Comparison of ENCODE assay signal across 8 cellular contexts in the genomic region with DNA sequence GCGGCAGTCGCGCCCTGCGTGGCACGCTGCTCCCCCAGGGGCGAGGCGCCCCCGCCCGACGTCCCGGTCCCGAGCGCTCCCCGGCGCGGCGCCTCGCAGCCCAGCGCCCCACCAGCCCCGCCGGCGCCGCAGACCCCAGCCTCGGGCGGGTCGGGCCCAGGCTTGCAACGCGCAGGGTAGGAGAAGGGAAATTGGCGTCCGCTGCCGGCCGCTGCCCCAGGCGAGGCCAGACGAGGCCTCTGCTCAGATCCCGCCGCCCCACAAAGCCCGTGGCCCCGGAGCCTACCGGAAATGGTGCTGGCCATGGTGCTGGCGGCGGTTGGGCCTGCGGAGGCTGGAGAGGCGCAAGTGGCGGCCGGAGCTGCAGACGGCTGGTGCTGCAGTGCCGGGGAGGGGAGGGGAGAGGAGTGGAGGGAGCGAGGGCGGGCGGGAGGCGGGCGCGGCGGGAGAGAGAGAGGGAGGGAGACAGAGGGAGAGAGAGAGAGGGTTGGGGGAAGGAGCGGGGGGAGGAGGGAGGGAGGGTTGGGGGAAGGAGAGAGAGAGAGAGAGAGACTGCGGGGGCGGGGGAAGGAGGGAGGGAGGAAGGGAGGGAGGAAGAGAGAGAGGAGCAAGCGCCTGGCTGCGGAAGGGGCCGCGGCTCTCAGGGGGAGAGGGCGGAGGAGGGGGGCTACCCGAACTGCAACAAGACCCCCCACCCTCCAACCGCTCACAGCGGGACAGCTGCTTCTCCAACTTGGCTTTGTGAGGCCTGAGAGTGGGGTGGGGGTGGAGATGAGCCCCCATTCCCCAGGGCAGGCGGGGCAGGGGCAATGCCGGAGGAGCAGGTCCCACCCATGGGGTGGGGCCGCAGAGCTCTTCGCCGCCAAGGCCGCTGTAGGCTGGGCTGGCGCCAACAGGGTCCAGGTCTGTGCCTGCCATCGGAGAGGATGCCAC. TPM values are rescaled to one million over a fixed set of nuclear protein-coding genes. Genes with fewer than 3 reads are reported as not detected.
DNase-seq lines count a peak whose midpoint lies in the region; ATAC-seq and TF ChIP-seq lines count a peak whose summit lies in the region.

A gene (minus strand): TSS at position 384 of the 933 bp plus-strand sequence. CDS start 79 bp downstream, at position 305.

- no peaks in the 10 kb centered on the region for H3K27me3 Mint-ChIP-seq in activated naive CD4-positive, alpha-beta T cell treated with anti-CD3 and anti-CD28 coated beads for 36 hours (ENCODE audit: low read depth)
- H3K27me3 Mint-ChIP-seq in naive thymus-derived CD8-positive, alpha-beta T cell: no peaks in the 10 kb centered on the region

- 0 to 2% (median 1%) methylated on average over 22 to 71 of the region's 73 CpGs for WGBS in stomach, 5 donors

- peak; percentile 38 to 55 for ATAC-seq in naive thymus-derived CD8-positive, alpha-beta T cell
- ATAC-seq in GM18907 (IDR thresholded peaks at IDR 0.05; ENCODE audit: unreplicated experiment): no peak

- no peak for TF ChIP-seq EP300 in stomach (IDR thresholded peaks at IDR 0.05)

- H3K27ac Mint-ChIP-seq in activated naive CD4-positive, alpha-beta T cell treated with anti-CD3 and anti-CD28 coated beads for 36 hours: peak within 1 kb of the TSS; percentile 50
- peak within 1 kb of the TSS; percentile 71 to 92 (median 89) for H3K27ac Mint-ChIP-seq in naive thymus-derived CD8-positive, alpha-beta T cell

- no peak for TF ChIP-seq POLR2A in stomach (IDR thresholded peaks at IDR 0.05)

- no peaks in the 10 kb centered on the region for H3K36me3 Mint-ChIP-seq in activated naive CD4-positive, alpha-beta T cell treated with anti-CD3 and anti-CD28 coated beads for 36 hours (ENCODE audit: low read depth)
- peaks cover 0 to 9% (median 0%) of the 10 kb centered on the region in 3 donors for H3K36me3 Mint-ChIP-seq in naive thymus-derived CD8-positive, alpha-beta T cell

- H3K27me3 ChIP-seq in MM.1S (replicated peaks; ENCODE audit: insufficient read depth, low read length) (peaks cover 53% of the 10 kb centered on the region), stomach (peaks cover 0 to 33% (median 16%) of the 10 kb centered on the region in 3 donors)

- H3K36me3 ChIP-seq in MM.1S (replicated peaks; ENCODE audit: insufficient read depth, low read length): no peaks in the 10 kb centered on the region
- no peaks in the 10 kb centered on the region for H3K36me3 ChIP-seq in stomach

- H3K27ac ChIP-seq in MM.1S (ENCODE audit: low read length): no peak within 1 kb of the TSS
- peak within 1 kb of the TSS; percentile 43 to 76 (median 64) for H3K27ac ChIP-seq in stomach

- no peak within 1 kb of the TSS for H3K4me2 ChIP-seq in MM.1S (ENCODE audit: low read depth, low read length)

- H3K9me2 ChIP-seq in MM.1S (replicated peaks; ENCODE audit: insufficient read depth, low read length): no peaks in the 10 kb centered on the region

- H3K9me3 Mint-ChIP-seq in activated naive CD4-positive, alpha-beta T cell treated with anti-CD3 and anti-CD28 coated beads for 36 hours: no peaks in the 10 kb centered on the region
- H3K9me3 Mint-ChIP-seq in naive thymus-derived CD8-positive, alpha-beta T cell: no peaks in the 10 kb centered on the region

- no peaks in the 10 kb centered on the region for H3K4me1 ChIP-seq in MM.1S (ENCODE audit: low read length)
- peaks cover 31 to 47% (median 40%) of the 10 kb centered on the region in 4 donors for H3K4me1 ChIP-seq in stomach

- H3F3A ChIP-seq in MM.1S (ENCODE audit: insufficient read depth, low read length): no peaks in the 10 kb centered on the region

- no peaks in the 10 kb centered on the region for H3K79me2 ChIP-seq in MM.1S (ENCODE audit: low read length)

- POLR2A ChIA-PET in naive thymus-derived CD8-positive, alpha-beta T cell (lab: Charles Lee): interaction anchor here (0.6 to 2.5 kb wide), 10 partner anchors 12 to 132 kb away, joined by 3 to 24 read pairs (median 4); a partner anchor contains a TSS

- DNase-seq in DMS 273 treated with DMSO at 0.1 percent for 48 hours (lab: John Stamatoyannopoulos, UW) (peak; percentile 27), MM.1S (peak; percentile 70), SHP77 treated with DMSO at 0.1 percent for 48 hours (lab: John Stamatoyannopoulos, UW) (peak; percentile 83), foreskin fibroblast (peak; percentile 88 to 94), stomach (peak; percentile 84)
- DNase-seq in activated naive CD4-positive, alpha-beta T cell treated with anti-CD3 and anti-CD28 coated beads for 36 hours: peak; percentile 76
- peak in 9 of 10 donors; percentile 53 to 86 (median 62) for DNase-seq in naive thymus-derived CD8-positive, alpha-beta T cell

- peaks cover 28% of the 10 kb centered on the region for H3K4me1 Mint-ChIP-seq in activated naive CD4-positive, alpha-beta T cell treated with anti-CD3 and anti-CD28 coated beads for 36 hours (ENCODE audit: low read depth)
- H3K4me1 Mint-ChIP-seq in naive thymus-derived CD8-positive, alpha-beta T cell: peaks cover 20 to 48% (median 38%) of the 10 kb centered on the region in 4 donors

- H3K4me3 Mint-ChIP-seq in activated naive CD4-positive, alpha-beta T cell treated with anti-CD3 and anti-CD28 coated beads for 36 hours: peak within 1 kb of the TSS; percentile 65
- H3K4me3 Mint-ChIP-seq in naive thymus-derived CD8-positive, alpha-beta T cell: peak within 1 kb of the TSS; percentile 77 to 96 (median 88)

- intact Hi-C loops in activated naive CD4-positive, alpha-beta T cell treated with anti-CD3 and anti-CD28 coated beads for 36 hours (cut with micrococcal nuclease): loop anchor here (10.0 kb wide), 1 partner anchor 411 kb away; a partner anchor contains a TSS
- intact Hi-C loops in stomach (cut with DNase I; ENCODE audit: low total_unique reads): no loop called here

- TF ChIP-seq CTCF in MM.1S (IDR thresholded peaks at IDR 0.05; ENCODE audit: low read length): no peak
- no peak for TF ChIP-seq CTCF in foreskin fibroblast (IDR thresholded peaks at IDR 0.05; ENCODE audit: low read depth, low read length)
- no peak for TF ChIP-seq CTCF in stomach (IDR thresholded peaks at IDR 0.05)

- no peaks in the 10 kb centered on the region for H3K9me3 ChIP-seq in MM.1S (replicated peaks; ENCODE audit: insufficient read depth, low read length)
- no peaks in the 10 kb centered on the region for H3K9me3 ChIP-seq in stomach

- H3K9ac ChIP-seq in MM.1S (ENCODE audit: low read length): no peak within 1 kb of the TSS

- no peak within 1 kb of the TSS for H2AFZ ChIP-seq in MM.1S (ENCODE audit: low read length)

- H4K20me1 ChIP-seq in MM.1S (ENCODE audit: insufficient read depth, low read length): no peaks in the 10 kb centered on the region

- CTCF ChIA-PET in activated naive CD4-positive, alpha-beta T cell treated with anti-CD3 and anti-CD28 coated beads for 36 hours (lab: Charles Lee): interaction anchor here (1.0 kb wide), 1 partner anchor 12 kb away, joined by 3 read pairs; no protein-coding TSS in a partner anchor

- H3K4me3 ChIP-seq in MM.1S (ENCODE audit: low read length) (no peak within 1 kb of the TSS), foreskin fibroblast (ENCODE audit: low read depth in 1 of 2, low read length in 2 of 2) (peak within 1 kb of the TSS; percentile 48 to 53), stomach (peak within 1 kb of the TSS; percentile 60 to 78 (median 65))

RNA-seq across cellular contexts. Expression of the gene that starts here (rescaled TPM):
- 1 to 10 TPM; 6.7 to 7.3 TPM for total RNA-seq in activated naive CD4-positive, alpha-beta T cell treated with anti-CD3 and anti-CD28 coated beads for 36 hours
- 100 to 1,000 TPM in 1 of 2 experiments, 10 to 100 TPM in 1; 94.3 to 102 TPM for total RNA-seq in naive thymus-derived CD8-positive, alpha-beta T cell
- 10 to 100 TPM; 21.6 to 35.4 (median 34.0) TPM for polyA plus RNA-seq in naive thymus-derived CD8-positive, alpha-beta T cell
- 10 to 100 TPM in 2 of 5 donors, 1 to 10 TPM in 2, under 1 TPM in 1; 0.87 to 13.4 (median 5.5) TPM for total RNA-seq in stomach
- polyA plus RNA-seq in stomach: 10 to 100 TPM; 12.3 to 14.8 (median 12.5) TPM

Comparison
In these comparisons a context has a peak if more than half of its experiments do, and no peak if none do; other contexts are left out.
1. RNA of the gene that starts here (total RNA-seq): 94.3 to 102 TPM in naive thymus-derived CD8-positive, alpha-beta T cell; 6.7 to 7.3 TPM in activated naive CD4-positive, alpha-beta T cell treated with anti-CD3 and anti-CD28 coated beads for 36 hours and 0.87 to 13.4 TPM in stomach; every median in the first group is over 4 times any median in the second.
2. DNase-seq: peak in every context shown above with its lines; median percentile 91 in foreskin fibroblast; 84 in stomach; 83 in SHP77 treated with DMSO at 0.1 percent for 48 hours; 76 in activated naive CD4-positive, alpha-beta T cell treated with anti-CD3 and anti-CD28 coated beads for 36 hours; 70 in MM.1S; 62 in naive thymus-derived CD8-positive, alpha-beta T cell; 27 in DMS 273 treated with DMSO at 0.1 percent for 48 hours.